ENCODE assay signal across 16 cellular contexts in genomic region chr19:8206147-8207087, GRCh38. TPM values are rescaled to one million over a fixed set of nuclear protein-coding genes. Genes with fewer than 3 reads are reported as not detected.
DNase-seq lines count a peak whose midpoint lies in the region; ATAC-seq, FAIRE-seq and TF ChIP-seq lines count a peak whose summit lies in the region.
"Had no signal": no experiment of that assay in that cellular context is flagged by ENCODE, and none has a peak within 500 bp of the region (broad histone marks: within the 10 kb centered on the region; RNA-seq: fewer than 3 reads in every experiment).

No MANE protein-coding gene starts in this region.

- H3K36me3 Mint-ChIP-seq in brain, result no peaks in the 10 kb centered on the region

- H3K9me3 ChIP-seq in thyroid gland, result no peaks in the 10 kb centered on the region
- H3K9me3 ChIP-seq: heart right ventricle had no signal

- H3K9me3 Mint-ChIP-seq in brain, result peaks cover 0 to 3% (median 0%) of the 10 kb centered on the region in 5 experiments
- H3K9me3 Mint-ChIP-seq: CD8-positive, alpha-beta memory T cell; nephron progenitor cell had no signal

- H3K27ac Mint-ChIP-seq in brain, result peak overlapping the region in 3 of 5 experiments; percentile 57 to 62 (median 61)
- H3K27ac Mint-ChIP-seq: nephron progenitor cell had no signal

- peak overlapping the region; percentile 19 to 44 (median 38) for H3K27ac ChIP-seq in thyroid gland
- H3K27ac ChIP-seq: 22Rv1, heart right ventricle had no signal

- H3K27me3 ChIP-seq in thyroid gland, result no peaks in the 10 kb centered on the region

- no peak overlapping the region for H3K4me3 ChIP-seq in thyroid gland (replicated peaks in 1 of 3)
- H3K4me3 ChIP-seq: heart right ventricle had no signal

- H3K27me3 Mint-ChIP-seq in brain, result peaks cover 12% of the 10 kb centered on the region

- H3K4me1 Mint-ChIP-seq in brain, result peaks cover 33% of the 10 kb centered on the region

- no peak for FAIRE-seq in D721Med (lab: Jason Lieb, UNC)
- FAIRE-seq: HTR-8/SVneo had no signal

- TF ChIP-seq CTCF in brain (conservative IDR thresholded peaks at IDR 0.05) (no peak), thyroid gland (IDR thresholded peaks at IDR 0.05) (no peak), D721Med (IDR thresholded peaks at IDR 0.05; ENCODE audit: insufficient read depth, missing control alignments) (no peak)

- WGBS in thyroid gland, 2 donors, result 49 to 50% methylated on average over 13 of the region's 13 CpGs

- H3K4me3 Mint-ChIP-seq in brain, result peak overlapping the region in 3 of 5 experiments; percentile 26 to 76 (median 60)
- H3K4me3 Mint-ChIP-seq: nephron progenitor cell had no signal

- H3K4me1 ChIP-seq in thyroid gland, result peaks cover 40 to 46% of the 10 kb centered on the region in 2 donors

- no peaks in the 10 kb centered on the region for H3K36me3 ChIP-seq in thyroid gland
- H3K36me3 ChIP-seq: heart right ventricle had no signal

- intact Hi-C loops in thyroid gland (cut with DNase I), result loop anchor here (2.0 kb wide), 1 partner anchor 44 kb away; no protein-coding TSS in a partner anchor

- TF ChIP-seq POLR2A in thyroid gland (IDR thresholded peaks at IDR 0.05), result no peak

- peak; percentile 34 for DNase-seq in NCI-H1436 (lab: John Stamatoyannopoulos, UW)
- no peak for DNase-seq in NCI-H1436 treated with DMSO at 0.1 percent for 48 hours (lab: John Stamatoyannopoulos, UW)
- peak; percentile 91 for DNase-seq in NCI-H2196 (lab: John Stamatoyannopoulos, UW; ENCODE audit: unreplicated experiment)
- DNase-seq in thyroid gland, result peak; percentile 60 to 70
- no peak for DNase-seq in D721Med (ENCODE audit: insufficient read length, low spot score)
- no peak for DNase-seq in NCI-H2081 treated with DMSO at 0.1 percent for 48 hours (lab: John Stamatoyannopoulos, UW)
- DNase-seq: CD8-positive, alpha-beta memory T cell; heart right ventricle; nephron progenitor cell; substantia nigra had no signal

- ATAC-seq in HG02885 (IDR thresholded peaks at IDR 0.05; ENCODE audit: poor library complexity, unreplicated experiment), result no peak
- ATAC-seq: HCT116, heart right ventricle, left lobe of liver had no signal

RNA-seq across cellular contexts. Expression of gene CERS4, which starts 2.8 kb away (rescaled TPM):
- polyA plus RNA-seq in brain (ENCODE audit: insufficient read depth, low read depth, low replicate concordance), result 195 TPM
- total RNA-seq in thyroid gland, result 100 to 1,000 TPM; 123 to 175 (median 144) TPM

RNA-seq across cellular contexts. Expression of gene FBN3, which starts 57.0 kb away (rescaled TPM):
- polyA plus RNA-seq in brain (ENCODE audit: insufficient read depth, low read depth, low replicate concordance), result 4.5 TPM
- 1 to 10 TPM in 3 of 4 donors, under 1 TPM in 1; 0.13 to 8.7 (median 2.5) TPM for total RNA-seq in thyroid gland
- total RNA-seq: CD8-positive, alpha-beta memory T cell had no signal
- polyA plus RNA-seq: CD8-positive, alpha-beta memory T cell; heart right ventricle had no signal

Comparison
In these comparisons a context has a peak if more than half of its experiments do, and no peak if none do; other contexts are left out.
1. DNase-seq: peak in NCI-H1436 (single experiment), NCI-H2196 (single experiment) and thyroid gland (2 of 2); none in NCI-H1436 treated with DMSO at 0.1 percent for 48 hours (single experiment), D721Med (single experiment) and NCI-H2081 treated with DMSO at 0.1 percent for 48 hours (single experiment).